ENCODE assay signal across 8 cellular contexts in genomic region chr3:49339593-49339946, GRCh38. TPM values are rescaled to one million over a fixed set of nuclear protein-coding genes. Genes with fewer than 3 reads are reported as not detected.
DNase-seq lines count a peak whose midpoint lies in the region; TF ChIP-seq lines count a peak whose summit lies in the region.

No MANE protein-coding gene starts in this region.

- peaks cover 9% of the 10 kb centered on the region for H3K4me1 ChIP-seq in hepatocyte (ENCODE audit: insufficient read depth)

- H3K9me3 Mint-ChIP-seq in activated naive CD8-positive, alpha-beta T cell (ENCODE audit: low read depth) = no peaks in the 10 kb centered on the region

- H3K4me3 ChIP-seq in NB4 (ENCODE audit: low read depth, low read length) (peak overlapping the region; percentile 80), hepatocyte (peak overlapping the region; percentile 72), skin epidermis (peak overlapping the region; percentile 65 to 96 (median 85))

- no peaks in the 10 kb centered on the region for H3K36me3 ChIP-seq in hepatocyte (replicated peaks; ENCODE audit: insufficient read depth, low read depth)

- WGBS in hepatocyte (ENCODE audit: low lambda C conversion rate, missing lambda C conversion rate) = 0% methylated on average over 8 of the region's 17 CpGs

- no peak for TF ChIP-seq POLR2A in NB4 (IDR thresholded peaks at IDR 0.05; ENCODE audit: extremely low read depth, insufficient read length)

- no peaks in the 10 kb centered on the region for H3K27me3 ChIP-seq in hepatocyte

- H2AFZ ChIP-seq in hepatocyte = peak overlapping the region; percentile 77

- TF ChIP-seq CTCF in NB4 (IDR thresholded peaks at IDR 0.05; ENCODE audit: low read depth, low read length) (no peak), hepatocyte (IDR thresholded peaks at IDR 0.05; ENCODE audit: poor library complexity) (no peak)

- H3K4me3 Mint-ChIP-seq in activated naive CD8-positive, alpha-beta T cell = peak overlapping the region; percentile 94

- H3K4me1 Mint-ChIP-seq in activated naive CD8-positive, alpha-beta T cell (ENCODE audit: low read depth) = peaks cover 41% of the 10 kb centered on the region

- peaks cover 48% of the 10 kb centered on the region for H3K79me2 ChIP-seq in hepatocyte

- peak; percentile 26 for DNase-seq in stimulated activated CD4-positive, alpha-beta T cell treated with anti-CD3 and anti-CD28 coated beads, Interleukin-12 subunit alpha, Interleukin-12 subunit beta, amount 100 ng/mL, for 4 hours
- no peak for DNase-seq in stimulated activated CD4-positive, alpha-beta T cell treated with anti-CD3 and anti-CD28 coated beads, Interleukin-1b, Interleukin-23, amount 100 ng/mL, for 48 hours
- DNase-seq in NB4 (ENCODE audit: low read depth) (no peak), hepatocyte (ENCODE audit: low spot score) (peak; percentile 63), 8988T (no peak), GM19238 (ENCODE audit: insufficient read length, low spot score) (no peak)

- no peaks in the 10 kb centered on the region for H3K36me3 Mint-ChIP-seq in activated naive CD8-positive, alpha-beta T cell

- no peaks in the 10 kb centered on the region for H3K9me3 ChIP-seq in hepatocyte (ENCODE audit: low read depth)

- no peaks in the 10 kb centered on the region for H4K20me1 ChIP-seq in hepatocyte (ENCODE audit: insufficient read depth, poor library complexity, severe bottlenecking)

- H3K9me2 ChIP-seq in hepatocyte (replicated peaks; ENCODE audit: insufficient read depth) = no peaks in the 10 kb centered on the region

- H3K27ac Mint-ChIP-seq in activated naive CD8-positive, alpha-beta T cell = peak overlapping the region; percentile 95

- H3K4me2 ChIP-seq in hepatocyte = peak overlapping the region; percentile 79

- no peaks in the 10 kb centered on the region for H3K27me3 Mint-ChIP-seq in activated naive CD8-positive, alpha-beta T cell

- H3K27ac ChIP-seq in hepatocyte (peak overlapping the region; percentile 95), skin epidermis (peak overlapping the region; percentile 78 to 99 (median 95))

RNA-seq across cellular contexts. Expression of gene USP4, which starts 0.3 kb away (rescaled TPM):
- total RNA-seq in hepatocyte = 14.4 and 20.1 TPM in 2 replicates
- polyA plus RNA-seq in hepatocyte = 23.9 and 26.5 TPM in 2 replicates

RNA-seq across cellular contexts. Expression of gene GPX1, which starts 18.6 kb away (rescaled TPM):
- total RNA-seq in hepatocyte = 186 and 205 TPM in 2 replicates
- polyA plus RNA-seq in hepatocyte = 437 and 440 TPM in 2 replicates

Comparison
In these comparisons a context has a peak if more than half of its experiments do, and no peak if none do; other contexts are left out.
1. DNase-seq: peak in stimulated activated CD4-positive, alpha-beta T cell treated with anti-CD3 and anti-CD28 coated beads, Interleukin-12 subunit alpha, Interleukin-12 subunit beta, amount 100 ng/mL, for 4 hours (single experiment) and hepatocyte (single experiment); none in stimulated activated CD4-positive, alpha-beta T cell treated with anti-CD3 and anti-CD28 coated beads, Interleukin-1b, Interleukin-23, amount 100 ng/mL, for 48 hours (single experiment), NB4 (single experiment), 8988T (single experiment) and GM19238 (single experiment).
2. Peak in every context shown above with its lines, with median percentiles within 50 percentile points of each other: H3K4me3 ChIP-seq.